ENCODE assay signal across 20 cellular contexts in genomic region chr11:115348404-115348803, GRCh38.
"Had no signal": no experiment of that assay in that cellular context is flagged by ENCODE, and none has a peak within 500 bp of the region (broad histone marks: within the 10 kb centered on the region; RNA-seq: fewer than 3 reads in every experiment).

No MANE protein-coding gene starts in this region.

- H3K36me3 Mint-ChIP-seq: activated CD8-positive, alpha-beta memory T cell treated with anti-CD3 and anti-CD28 coated beads, Interleukin-2, amount 10 ng/mL, durations not matched to agents 7 days and 5 days; activated naive CD4-positive, alpha-beta T cell treated with anti-CD3 and anti-CD28 coated beads, Interleukin-2, amount 50 U/mL, for 72 hours had no signal

- H3K27ac Mint-ChIP-seq: activated CD4-positive, alpha-beta T cell treated with anti-CD3 and anti-CD28 coated beads, Interleukin-2, amount 10 ng/mL, durations not matched to agents 7 days and 5 days; activated CD8-positive, alpha-beta memory T cell treated with anti-CD3 and anti-CD28 coated beads, Interleukin-2, amount 10 ng/mL, durations not matched to agents 7 days and 5 days; activated CD8-positive, alpha-beta T cell treated with anti-CD3 and anti-CD28 coated beads for 36 hours; activated naive CD4-positive, alpha-beta T cell treated with anti-CD3 and anti-CD28 coated beads, Interleukin-2, amount 50 U/mL, for 72 hours; dendritic cell treated with granulocyte-macrophage colony-stimulating factor and Interleukin-4, amounts not matched to agents 40 ng/mL and 50 ng/mL, for 4 days; nephron progenitor cell; stimulated activated naive CD8-positive, alpha-beta T cell treated with anti-CD3 and anti-CD28 coated beads, Interleukin-15, Interleukin-2, amounts not matched to agents 100 ng/mL and 50 ng/mL, for 24 hours had no signal

- H3K27me3 Mint-ChIP-seq: activated CD4-positive, alpha-beta T cell treated with anti-CD3 and anti-CD28 coated beads, Interleukin-2, amount 10 ng/mL, durations not matched to agents 7 days and 5 days had no signal

- H3K4me1 Mint-ChIP-seq: activated CD4-positive, alpha-beta T cell treated with anti-CD3 and anti-CD28 coated beads, Interleukin-2, amount 10 ng/mL, durations not matched to agents 7 days and 5 days; activated CD8-positive, alpha-beta memory T cell treated with anti-CD3 and anti-CD28 coated beads, Interleukin-2, amount 10 ng/mL, durations not matched to agents 7 days and 5 days had no signal

- H3K9me3 Mint-ChIP-seq: activated CD4-positive, alpha-beta T cell treated with anti-CD3 and anti-CD28 coated beads, Interleukin-2, amount 10 ng/mL, durations not matched to agents 7 days and 5 days; activated CD8-positive, alpha-beta T cell treated with anti-CD3 and anti-CD28 coated beads for 36 hours; activated naive CD4-positive, alpha-beta T cell treated with anti-CD3 and anti-CD28 coated beads, Interleukin-2, amount 50 U/mL, for 72 hours; dendritic cell treated with granulocyte-macrophage colony-stimulating factor and Interleukin-4, amounts not matched to agents 40 ng/mL and 50 ng/mL, for 4 days; nephron progenitor cell; stimulated activated naive CD8-positive, alpha-beta T cell treated with anti-CD3 and anti-CD28 coated beads, Interleukin-15, Interleukin-2, amounts not matched to agents 100 ng/mL and 50 ng/mL, for 24 hours had no signal

- DNase-seq: activated CD4-positive, alpha-beta T cell treated with anti-CD3 and anti-CD28 coated beads, Interleukin-2, amount 10 ng/mL, durations not matched to agents 7 days and 5 days; activated CD8-positive, alpha-beta memory T cell treated with anti-CD3 and anti-CD28 coated beads, Interleukin-2, amount 10 ng/mL, durations not matched to agents 7 days and 5 days; activated CD8-positive, alpha-beta T cell treated with anti-CD3 and anti-CD28 coated beads for 36 hours; activated T-cell treated with anti-CD3 and anti-CD28 coated beads for 4 hours; aorta; brain microvascular endothelial cell; caudate nucleus; effector CD4-positive, alpha-beta T cell; heart left ventricle; islet precursor cell; left cardiac atrium; mesenchymal stem cell; mucosa of descending colon; nephron progenitor cell; right lobe of liver; stimulated activated CD4-positive, alpha-beta T cell treated with anti-CD3 and anti-CD28 coated beads, Interleukin-1b, Interleukin-23, amount 100 ng/mL, for 48 hours; tibial artery had no signal

- H3K4me3 Mint-ChIP-seq: activated CD4-positive, alpha-beta T cell treated with anti-CD3 and anti-CD28 coated beads, Interleukin-2, amount 10 ng/mL, durations not matched to agents 7 days and 5 days; activated CD8-positive, alpha-beta memory T cell treated with anti-CD3 and anti-CD28 coated beads, Interleukin-2, amount 10 ng/mL, durations not matched to agents 7 days and 5 days; activated CD8-positive, alpha-beta T cell treated with anti-CD3 and anti-CD28 coated beads for 36 hours; dendritic cell treated with granulocyte-macrophage colony-stimulating factor and Interleukin-4, amounts not matched to agents 40 ng/mL and 50 ng/mL, for 4 days; nephron progenitor cell; stimulated activated naive CD8-positive, alpha-beta T cell treated with anti-CD3 and anti-CD28 coated beads, Interleukin-15, Interleukin-2, amounts not matched to agents 100 ng/mL and 50 ng/mL, for 24 hours had no signal
